8 cellular contexts compared by ENCODE assay signal in genomic region chr6:137218473-137218916, GRCh38. TPM values are rescaled to one million over a fixed set of nuclear protein-coding genes. Genes with fewer than 3 reads are reported as not detected.
DNase-seq lines count a peak whose midpoint lies in the region; ATAC-seq, FAIRE-seq and TF ChIP-seq lines count a peak whose summit lies in the region.

No MANE protein-coding gene starts in this region.

- H3K9me3 Mint-ChIP-seq in activated naive CD4-positive, alpha-beta T cell treated with anti-CD3 and anti-CD28 coated beads, Interleukin-2, amount 10 ng/mL, durations not matched to agents 7 days and 5 days: no peaks in the 10 kb centered on the region

- H3K4me3 Mint-ChIP-seq in activated naive CD4-positive, alpha-beta T cell treated with anti-CD3 and anti-CD28 coated beads, Interleukin-2, amount 10 ng/mL, durations not matched to agents 7 days and 5 days: peak overlapping the region; percentile 92

- peaks cover 8% of the 10 kb centered on the region for H3K36me3 ChIP-seq in OCI-LY3 (replicated peaks; ENCODE audit: low read depth, low read length)
- no peaks in the 10 kb centered on the region for H3K36me3 ChIP-seq in osteoblast (ENCODE audit: insufficient read depth, low read length)

- H3K36me3 Mint-ChIP-seq in activated naive CD4-positive, alpha-beta T cell treated with anti-CD3 and anti-CD28 coated beads, Interleukin-2, amount 10 ng/mL, durations not matched to agents 7 days and 5 days: peaks cover 11% of the 10 kb centered on the region

- H3K4me2 ChIP-seq in OCI-LY3 (ENCODE audit: low read length) (peak overlapping the region; percentile 84), osteoblast (ENCODE audit: insufficient read depth, low read length) (peak overlapping the region; percentile 98)

- peak overlapping the region; percentile 83 for H3K27ac ChIP-seq in 22Rv1
- H3K27ac ChIP-seq in OCI-LY3 (ENCODE audit: low read length): peak overlapping the region; percentile 48
- peak overlapping the region; percentile 95 for H3K27ac ChIP-seq in osteoblast (ENCODE audit: low read depth, low read length)

- peak; percentile 65 for TF ChIP-seq POLR2A in GM12892 (IDR thresholded peaks at IDR 0.05; ENCODE audit: low read depth, low read length)

- FAIRE-seq in GM12892 (lab: Jason Lieb, UNC): no peak

- H2AFZ ChIP-seq in OCI-LY3 (ENCODE audit: low read depth, low read length) (no peak overlapping the region), osteoblast (ENCODE audit: low read length) (peak overlapping the region; percentile 95)

- H4K20me1 ChIP-seq in OCI-LY3 (ENCODE audit: insufficient read depth, low read length) (peaks cover 31% of the 10 kb centered on the region), osteoblast (ENCODE audit: insufficient read depth, low read length) (peaks cover 36% of the 10 kb centered on the region)

- ATAC-seq in HG02981 (IDR thresholded peaks at IDR 0.05; ENCODE audit: unreplicated experiment): peak; percentile 38

- DNase-seq in GM12892 (ENCODE audit: insufficient read length) (no peak), germinal center (ENCODE audit: low spot score) (peak; percentile 48), osteoblast (ENCODE audit: insufficient read length, low spot score, missing footprints) (peak; percentile 83), ureter (ENCODE audit: low spot score) (no peak)
- DNase-seq in activated naive CD4-positive, alpha-beta T cell treated with anti-CD3 and anti-CD28 coated beads, Interleukin-2, amount 10 ng/mL, durations not matched to agents 7 days and 5 days: peak; percentile 56

- no peak for TF ChIP-seq CTCF in 22Rv1 (IDR thresholded peaks at IDR 0.05)
- TF ChIP-seq CTCF in OCI-LY3 (IDR thresholded peaks at IDR 0.05; ENCODE audit: low read depth, low read length): no peak
- TF ChIP-seq CTCF in osteoblast (IDR thresholded peaks at IDR 0.05; ENCODE audit: extremely low read depth, low read depth, low read length): no peak

- no peaks in the 10 kb centered on the region for H3K27me3 Mint-ChIP-seq in activated naive CD4-positive, alpha-beta T cell treated with anti-CD3 and anti-CD28 coated beads, Interleukin-2, amount 10 ng/mL, durations not matched to agents 7 days and 5 days

- H3K4me1 ChIP-seq in OCI-LY3 (ENCODE audit: low read length) (peaks cover 32% of the 10 kb centered on the region), osteoblast (ENCODE audit: insufficient read depth, low read length) (peaks cover 31% of the 10 kb centered on the region)

- H3K4me3 ChIP-seq in OCI-LY3 (ENCODE audit: low read length) (peak overlapping the region; percentile 94), osteoblast (ENCODE audit: insufficient read depth, low read length) (peak overlapping the region; percentile 96)

- H3K79me2 ChIP-seq in OCI-LY3 (ENCODE audit: low read length) (peaks cover 56% of the 10 kb centered on the region), osteoblast (ENCODE audit: insufficient read depth, low read length) (peaks cover 56% of the 10 kb centered on the region)

- H3K4me1 Mint-ChIP-seq in activated naive CD4-positive, alpha-beta T cell treated with anti-CD3 and anti-CD28 coated beads, Interleukin-2, amount 10 ng/mL, durations not matched to agents 7 days and 5 days: peaks cover 50% of the 10 kb centered on the region

- CTCF ChIA-PET in activated naive CD4-positive, alpha-beta T cell treated with anti-CD3 and anti-CD28 coated beads, Interleukin-2, amount 10 ng/mL, durations not matched to agents 7 days and 5 days (lab: Charles Lee): interaction anchor here (1.3 kb wide), 1 partner anchor 13 kb away, joined by 5 read pairs; no protein-coding TSS in a partner anchor

- H3K27ac Mint-ChIP-seq in activated naive CD4-positive, alpha-beta T cell treated with anti-CD3 and anti-CD28 coated beads, Interleukin-2, amount 10 ng/mL, durations not matched to agents 7 days and 5 days: peak overlapping the region; percentile 96

- H3K9me3 ChIP-seq in OCI-LY3 (ENCODE audit: insufficient read depth, low read length) (no peaks in the 10 kb centered on the region), osteoblast (ENCODE audit: low read depth, low read length) (no peaks in the 10 kb centered on the region)

- H3K27me3 ChIP-seq in OCI-LY3 (ENCODE audit: low read depth, low read length) (no peaks in the 10 kb centered on the region), osteoblast (ENCODE audit: insufficient read depth, low read length) (no peaks in the 10 kb centered on the region)

- peak overlapping the region; percentile 78 for H3K9ac ChIP-seq in OCI-LY3 (ENCODE audit: low read length)

RNA-seq across cellular contexts. Expression of gene IFNGR1, which starts 0.7 kb away (rescaled TPM):
- polyA plus RNA-seq in GM12892 (2012; ENCODE audit: missing spikeins): 67.3 TPM
- total RNA-seq in osteoblast: 62.6 and 68.1 TPM in 2 replicates
- total RNA-seq in ureter: 81.2 TPM

RNA-seq across cellular contexts. Expression of gene IL22RA2, which starts 45.1 kb away (rescaled TPM):
- polyA plus RNA-seq in GM12892 (2012; ENCODE audit: missing spikeins): not detected
- not detected in 2 replicates for total RNA-seq in osteoblast
- not detected for total RNA-seq in ureter

Comparison
In these comparisons a context has a peak if more than half of its experiments do, and no peak if none do; other contexts are left out.
1. DNase-seq: peak in activated naive CD4-positive, alpha-beta T cell treated with anti-CD3 and anti-CD28 coated beads, Interleukin-2, amount 10 ng/mL, durations not matched to agents 7 days and 5 days (single experiment), germinal center (single experiment) and osteoblast (single experiment); none in GM12892 (single experiment) and ureter (single experiment).
2. Peak in every context shown above with its lines, with median percentiles within 50 percentile points of each other: H3K27ac ChIP-seq.